Comparison of ENCODE assay signal across 27 cellular contexts in genomic region chr1:9308236-9308635, GRCh38.
"Had no signal": no experiment of that assay in that cellular context is flagged by ENCODE, and none has a peak within 500 bp of the region (broad histone marks: within the 10 kb centered on the region; RNA-seq: fewer than 3 reads in every experiment).

No MANE protein-coding gene starts in this region.

- H3K36me3 Mint-ChIP-seq: activated naive CD4-positive, alpha-beta T cell treated with anti-CD3 and anti-CD28 coated beads, Interleukin-2, amount 50 U/mL, for 24 hours; activated naive CD8-positive, alpha-beta T cell treated with anti-CD3 and anti-CD28 coated beads, Interleukin-2, amount 10 ng/mL, durations not matched to agents 7 days and 5 days; brain had no signal

- H3K27me3 Mint-ChIP-seq: activated CD4-positive, alpha-beta T cell treated with anti-CD3 and anti-CD28 coated beads, Interleukin-2, amount 10 ng/mL, durations not matched to agents 24 days and 14 days; activated naive CD4-positive, alpha-beta T cell treated with anti-CD3 and anti-CD28 coated beads, Interleukin-2, amount 50 U/mL, for 24 hours; activated naive CD8-positive, alpha-beta T cell treated with anti-CD3 and anti-CD28 coated beads, Interleukin-2, amount 10 ng/mL, durations not matched to agents 7 days and 5 days; activated T-cell treated with anti-CD3 and anti-CD28 coated beads, Interleukin-2, amount 50 U/mL, for 24 hours had no signal

- H3K36me3 ChIP-seq: MG63 had no signal

- H3K4me3 Mint-ChIP-seq: activated CD4-positive, alpha-beta T cell treated with anti-CD3 and anti-CD28 coated beads, Interleukin-2, amount 10 ng/mL, durations not matched to agents 24 days and 14 days; activated CD8-positive, alpha-beta T cell treated with anti-CD3 and anti-CD28 coated beads, Interleukin-2, amount 10 ng/mL, durations not matched to agents 7 days and 5 days; activated naive CD4-positive, alpha-beta T cell treated with anti-CD3 and anti-CD28 coated beads, Interleukin-2, amount 50 U/mL, for 24 hours; activated naive CD8-positive, alpha-beta T cell treated with anti-CD3 and anti-CD28 coated beads, Interleukin-2, amount 10 ng/mL, durations not matched to agents 7 days and 5 days; activated T-cell treated with anti-CD3 and anti-CD28 coated beads, Interleukin-2, amount 50 U/mL, for 24 hours; T-helper 1 cell treated with Interleukin-12 subunit alpha and Interleukin-12 subunit beta and Interleukin-4 antibody, amounts not matched to agents 30 μg/mL and 1 μg/mL, for 36 hours; T-helper 2 cell treated with Interferon-gamma antibody and Interleukin-4, amounts not matched to agents 5 μg/mL and 100 μg/mL, for 36 hours had no signal

- H3K4me1 Mint-ChIP-seq: activated naive CD8-positive, alpha-beta T cell treated with anti-CD3 and anti-CD28 coated beads, Interleukin-2, amount 10 ng/mL, durations not matched to agents 7 days and 5 days had no signal

- H3K27me3 ChIP-seq: MG63, SJSA1 had no signal

- H3K9me3 Mint-ChIP-seq: activated CD4-positive, alpha-beta T cell treated with anti-CD3 and anti-CD28 coated beads, Interleukin-2, amount 10 ng/mL, durations not matched to agents 24 days and 14 days; activated naive CD4-positive, alpha-beta T cell treated with anti-CD3 and anti-CD28 coated beads, Interleukin-2, amount 50 U/mL, for 24 hours; activated naive CD8-positive, alpha-beta T cell treated with anti-CD3 and anti-CD28 coated beads, Interleukin-2, amount 10 ng/mL, durations not matched to agents 7 days and 5 days; activated T-cell treated with anti-CD3 and anti-CD28 coated beads, Interleukin-2, amount 50 U/mL, for 24 hours; activated T-helper 2 cell treated with anti-CD3 and anti-CD28 coated beads, Interferon-gamma antibody, Interleukin-2, Interleukin-4, amounts not matched to agents 10 μg/mL and 5 μg/mL and 100 μg/mL, durations not matched to agents 14 hours and 24 hours and 36 hours; brain; T-helper 1 cell treated with Interleukin-12 subunit alpha and Interleukin-12 subunit beta and Interleukin-4 antibody, amounts not matched to agents 30 μg/mL and 1 μg/mL, for 36 hours; T-helper 2 cell treated with Interferon-gamma antibody and Interleukin-4, amounts not matched to agents 5 μg/mL and 100 μg/mL, for 36 hours had no signal

- DNase-seq: activated CD4-positive, alpha-beta T cell treated with anti-CD3 and anti-CD28 coated beads, Interleukin-2, amount 10 ng/mL, durations not matched to agents 24 days and 14 days; activated CD4-positive, alpha-beta T cell treated with anti-CD3 and anti-CD28 coated beads, Interleukin-2, amount 50 U/mL, for 4 hours; activated CD8-positive, alpha-beta T cell treated with anti-CD3 and anti-CD28 coated beads, Interleukin-2, amount 10 ng/mL, durations not matched to agents 7 days and 5 days; activated gamma-delta T cell; activated naive CD4-positive, alpha-beta T cell treated with Interleukin-2 at 50 U/mL for 16 hours; activated naive CD8-positive, alpha-beta T cell treated with anti-CD3 and anti-CD28 coated beads, Interleukin-2, amount 10 ng/mL, durations not matched to agents 7 days and 5 days; activated T-cell treated with anti-CD3 and anti-CD28 coated beads, Interleukin-2, amount 50 U/mL, for 24 hours; caudate nucleus; Kasumi-1; KG1; MG63; NCI-H1092; NCI-H1436 treated with DMSO at 0.1 percent for 48 hours; NCI-H1694 treated with DMSO at 0.1 percent for 48 hours; NCI-H2029 treated with DMSO at 0.1 percent for 48 hours; NCI-H2107; NCI-H526; NCI-H748 treated with DMSO at 0.1 percent for 48 hours; RPMI8226; SHP77 treated with DMSO at 0.1 percent for 48 hours; SK-N-SH had no signal

- H3K27ac ChIP-seq: SJSA1 had no signal

- H3K4me3 ChIP-seq: MG63, SJSA1 had no signal

- H3K4me2 ChIP-seq: SK-N-SH had no signal

- H3K27ac Mint-ChIP-seq: activated CD4-positive, alpha-beta T cell treated with anti-CD3 and anti-CD28 coated beads, Interleukin-2, amount 10 ng/mL, durations not matched to agents 24 days and 14 days; activated CD8-positive, alpha-beta T cell treated with anti-CD3 and anti-CD28 coated beads, Interleukin-2, amount 10 ng/mL, durations not matched to agents 7 days and 5 days; activated naive CD4-positive, alpha-beta T cell treated with anti-CD3 and anti-CD28 coated beads, Interleukin-2, amount 50 U/mL, for 24 hours; activated naive CD8-positive, alpha-beta T cell treated with anti-CD3 and anti-CD28 coated beads, Interleukin-2, amount 10 ng/mL, durations not matched to agents 7 days and 5 days; activated T-cell treated with anti-CD3 and anti-CD28 coated beads, Interleukin-2, amount 50 U/mL, for 24 hours; activated T-helper 2 cell treated with anti-CD3 and anti-CD28 coated beads, Interferon-gamma antibody, Interleukin-2, Interleukin-4, amounts not matched to agents 10 μg/mL and 5 μg/mL and 100 μg/mL, durations not matched to agents 14 hours and 24 hours and 36 hours; T-helper 1 cell treated with Interleukin-12 subunit alpha and Interleukin-12 subunit beta and Interleukin-4 antibody, amounts not matched to agents 30 μg/mL and 1 μg/mL, for 36 hours; T-helper 2 cell treated with Interferon-gamma antibody and Interleukin-4, amounts not matched to agents 5 μg/mL and 100 μg/mL, for 36 hours had no signal

- ATAC-seq: activated CD8-positive, alpha-beta T cell treated with anti-CD3 and anti-CD28 coated beads, Interleukin-2, amount 10 ng/mL, durations not matched to agents 7 days and 5 days had no signal

- H3K9me3 ChIP-seq: MG63, SJSA1, SK-N-SH had no signal

- H3K9ac ChIP-seq: SK-N-SH had no signal
